ENCODE assay signal across 8 cellular contexts in the genomic region with DNA sequence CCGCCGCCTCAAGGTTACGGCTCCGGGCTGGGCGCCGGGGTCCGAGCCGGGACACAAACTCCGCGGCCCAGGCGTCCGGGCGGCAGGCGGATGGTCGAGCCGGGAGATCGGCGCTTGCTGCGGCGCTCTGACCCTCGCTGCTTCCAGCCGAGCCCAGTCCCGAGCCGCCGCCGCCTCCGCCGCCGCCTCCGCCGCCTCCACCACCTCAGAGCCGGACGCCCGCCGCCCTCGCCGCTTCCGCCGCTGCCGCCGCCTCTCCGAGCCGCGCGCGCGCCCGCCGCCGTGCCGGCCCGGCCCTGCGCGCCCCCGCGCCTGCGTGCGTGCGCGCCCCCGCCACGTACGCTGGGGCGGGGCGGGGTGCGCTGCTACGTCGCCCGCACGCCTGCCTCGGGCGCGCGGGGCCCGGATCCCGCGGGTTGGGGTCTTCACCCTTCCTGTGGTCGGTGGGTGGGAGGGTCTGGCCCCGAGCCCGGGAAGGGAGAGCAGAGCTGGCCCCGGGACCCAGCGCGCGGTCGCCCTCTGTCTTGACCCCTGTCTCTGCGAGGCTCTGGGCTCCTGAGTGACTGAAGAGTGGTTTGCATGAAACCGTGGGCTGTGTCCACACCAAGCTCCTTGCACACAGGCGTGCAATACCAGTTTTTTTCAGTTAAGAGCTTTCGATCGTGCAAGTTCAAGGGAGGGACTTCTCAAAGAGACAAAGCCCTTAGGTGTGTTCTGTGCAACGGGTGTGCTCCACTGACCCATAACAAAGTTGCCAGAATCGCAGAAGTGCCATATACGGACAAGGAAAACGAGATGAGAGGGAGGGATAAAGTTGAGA. TPM values are rescaled to one million over a fixed set of nuclear protein-coding genes. Genes with fewer than 3 reads are reported as not detected.
A peak's percentile ranks its signal among the peaks of the same experiment; 100 is the strongest.
DNase-seq lines count a peak whose midpoint lies in the region; ATAC-seq and TF ChIP-seq lines count a peak whose summit lies in the region.

A gene (minus strand): TSS at position 256 of the 820 bp plus-strand sequence. CDS start 328 bp downstream, outside the sequence.

- peak; percentile 79 for ATAC-seq in GM18867 (IDR thresholded peaks at IDR 0.05; ENCODE audit: unreplicated experiment)
- peak; percentile 66 for ATAC-seq in HG03103 (IDR thresholded peaks at IDR 0.05; ENCODE audit: low read depth, unreplicated experiment)

- H3K4me3 ChIP-seq in AG09309 (ENCODE audit: control insufficient read depth, low read depth, low read length) (peak within 1 kb of the TSS; percentile 72), endocrine pancreas (ENCODE audit: control insufficient read depth, insufficient read depth, low read length) (peak within 1 kb of the TSS; percentile 62)

- no peaks in the 10 kb centered on the region for H3K27me3 ChIP-seq in endocrine pancreas (ENCODE audit: control insufficient read depth, insufficient read depth, low read length)

- DNase-seq in AG09309 (ENCODE audit: low read depth) (no peak), NCI-H69 (lab: John Stamatoyannopoulos, UW) (peak; percentile 90), mesenteric fat pad (ENCODE audit: low spot score) (peak; percentile 90)
- peak; percentile 32 to 56 (median 36) for DNase-seq in activated CD8-positive, alpha-beta memory T cell treated with anti-CD3 and anti-CD28 coated beads for 48 hours (ENCODE audit: low read depth in 2 of 3, low spot score in 2 of 3)
- peak; percentile 63 for DNase-seq in stimulated activated CD8-positive, alpha-beta memory T cell treated with anti-CD3 and anti-CD28 coated beads, Interleukin-12 subunit alpha, Interleukin-12 subunit beta, amount 100 ng/mL, for 4 hours (ENCODE audit: low read depth)

- peaks cover 3% of the 10 kb centered on the region for H3K4me1 ChIP-seq in endocrine pancreas (ENCODE audit: control insufficient read depth, insufficient read depth, low read length)

- no peaks in the 10 kb centered on the region for H3K9me3 ChIP-seq in endocrine pancreas (ENCODE audit: control insufficient read depth, low read length)

- peak within 1 kb of the TSS; percentile 85 for H3K9ac ChIP-seq in endocrine pancreas (ENCODE audit: control insufficient read depth, insufficient read depth, low read length)

- H3K36me3 ChIP-seq in endocrine pancreas (ENCODE audit: control insufficient read depth, insufficient read depth, low read length): no peaks in the 10 kb centered on the region

- TF ChIP-seq CTCF in AG09309 (IDR thresholded peaks at IDR 0.05; ENCODE audit: control insufficient read depth, insufficient read depth, low read depth, low read length, missing control alignments): no peak

RNA-seq across cellular contexts. Expression of the gene that starts here (rescaled TPM):
- 31.2 TPM for total RNA-seq in mesenteric fat pad
